ENCODE assay signal across 1 cellular context in the genomic region with DNA sequence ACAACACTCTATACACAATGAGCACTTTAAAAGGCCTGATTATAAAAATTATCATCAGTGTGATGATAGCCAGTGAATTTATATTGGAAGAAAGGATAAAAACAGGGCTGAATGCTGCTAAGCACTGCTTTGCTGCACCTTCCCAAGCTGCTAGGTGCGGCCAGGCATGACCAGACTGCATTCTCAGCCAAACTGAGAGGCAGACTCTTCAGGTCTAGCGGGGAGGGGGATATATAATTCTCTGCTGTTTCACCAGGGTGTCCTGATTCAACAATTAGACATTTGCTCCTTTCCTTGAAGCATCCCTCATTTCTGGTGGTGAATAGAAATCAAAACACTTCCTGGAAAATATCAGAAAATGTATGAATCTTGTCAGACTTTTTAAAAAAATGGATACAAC.
TF ChIP-seq lines count a peak whose summit lies in the region.

No MANE protein-coding gene starts in this region.

TF ChIP-seq in GM12878, 131 proteins besides CTCF, POLR2A, EP300 and RAD21 (continued from another document):
- TF ChIP-seq, protein P1, sequence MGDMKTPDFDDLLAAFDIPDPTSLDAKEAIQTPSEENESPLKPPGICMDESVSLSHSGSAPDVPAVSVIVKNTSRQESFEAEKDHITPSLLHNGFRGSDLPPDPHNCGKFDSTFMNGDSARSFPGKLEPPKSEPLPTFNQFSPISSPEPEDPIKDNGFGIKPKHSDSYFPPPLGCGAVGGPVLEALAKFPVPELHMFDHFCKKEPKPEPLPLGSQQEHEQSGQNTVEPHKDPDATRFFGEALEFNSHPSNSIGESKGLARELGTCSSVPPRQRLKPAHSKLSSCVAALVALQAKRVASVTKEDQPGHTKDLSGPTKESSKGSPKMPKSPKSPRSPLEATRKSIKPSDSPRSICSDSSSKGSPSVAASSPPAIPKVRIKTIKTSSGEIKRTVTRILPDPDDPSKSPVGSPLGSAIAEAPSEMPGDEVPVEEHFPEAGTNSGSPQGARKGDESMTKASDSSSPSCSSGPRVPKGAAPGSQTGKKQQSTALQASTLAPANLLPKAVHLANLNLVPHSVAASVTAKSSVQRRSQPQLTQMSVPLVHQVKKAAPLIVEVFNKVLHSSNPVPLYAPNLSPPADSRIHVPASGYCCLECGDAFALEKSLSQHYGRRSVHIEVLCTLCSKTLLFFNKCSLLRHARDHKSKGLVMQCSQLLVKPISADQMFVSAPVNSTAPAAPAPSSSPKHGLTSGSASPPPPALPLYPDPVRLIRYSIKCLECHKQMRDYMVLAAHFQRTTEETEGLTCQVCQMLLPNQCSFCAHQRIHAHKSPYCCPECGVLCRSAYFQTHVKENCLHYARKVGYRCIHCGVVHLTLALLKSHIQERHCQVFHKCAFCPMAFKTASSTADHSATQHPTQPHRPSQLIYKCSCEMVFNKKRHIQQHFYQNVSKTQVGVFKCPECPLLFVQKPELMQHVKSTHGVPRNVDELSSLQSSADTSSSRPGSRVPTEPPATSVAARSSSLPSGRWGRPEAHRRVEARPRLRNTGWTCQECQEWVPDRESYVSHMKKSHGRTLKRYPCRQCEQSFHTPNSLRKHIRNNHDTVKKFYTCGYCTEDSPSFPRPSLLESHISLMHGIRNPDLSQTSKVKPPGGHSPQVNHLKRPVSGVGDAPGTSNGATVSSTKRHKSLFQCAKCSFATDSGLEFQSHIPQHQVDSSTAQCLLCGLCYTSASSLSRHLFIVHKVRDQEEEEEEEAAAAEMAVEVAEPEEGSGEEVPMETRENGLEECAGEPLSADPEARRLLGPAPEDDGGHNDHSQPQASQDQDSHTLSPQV (IDR thresholded peaks at IDR 0.05), result no peak
- TF ChIP-seq EZH2 (IDR thresholded peaks at IDR 0.05; ENCODE audit: borderline replicate concordance, control insufficient read depth, low read depth, low read length) (no peak), PAX5 (IDR thresholded peaks at IDR 0.05; ENCODE audit: borderline replicate concordance, low read depth, low read length) (peak; percentile 66; the same call in 1 of the 2 replicates)
